ENCODE assay signal across 10 cellular contexts in genomic region chr16:28531777-28532744, GRCh38. TPM values are rescaled to one million over a fixed set of nuclear protein-coding genes. Genes with fewer than 3 reads are reported as not detected.
DNase-seq lines count a peak whose midpoint lies in the region; ATAC-seq and TF ChIP-seq lines count a peak whose summit lies in the region.
"Had no signal": no experiment of that assay in that cellular context is flagged by ENCODE, and none has a peak within 500 bp of the region (broad histone marks: within the 10 kb centered on the region; RNA-seq: fewer than 3 reads in every experiment).

No MANE protein-coding gene starts in this region.

- H3K9me3 ChIP-seq in CD4-positive, alpha-beta memory T cell (ENCODE audit: control insufficient read depth in 1 of 2, low read length in 2 of 2), result no peaks in the 10 kb centered on the region
- no peaks in the 10 kb centered on the region for H3K9me3 ChIP-seq in Panc1 (ENCODE audit: control insufficient read depth, insufficient read depth, low read depth, low read length)

- no peaks in the 10 kb centered on the region for H3K27me3 ChIP-seq in CD4-positive, alpha-beta memory T cell (ENCODE audit: insufficient read depth, low read length)
- no peaks in the 10 kb centered on the region for H3K27me3 ChIP-seq in Panc1 (ENCODE audit: control insufficient read depth, insufficient read depth, low read length)

- H3K36me3 Mint-ChIP-seq in CD4-positive, alpha-beta memory T cell, result peaks cover 4 to 6% of the 10 kb centered on the region in 2 donors

- ATAC-seq in Panc1, result peak; percentile 76
- no peak for ATAC-seq in GM21390 (IDR thresholded peaks at IDR 0.05; ENCODE audit: unreplicated experiment)
- ATAC-seq in GM21723 (IDR thresholded peaks at IDR 0.05; ENCODE audit: unreplicated experiment), result no peak

- no peak overlapping the region for H3K4me3 ChIP-seq in CD4-positive, alpha-beta memory T cell (ENCODE audit: low read length in 2 of 2)
- H3K4me3 ChIP-seq in Panc1 (ENCODE audit: low read depth in 2 of 2, low read length in 2 of 2), result no peak overlapping the region

- in situ Hi-C loops in Panc1 (cut with HindIII; ENCODE audit: low pct_unique_long_range_greater_than_20kb, low sequenced_read_pairs), result no loop called here

- H3K4me3 Mint-ChIP-seq in CD4-positive, alpha-beta memory T cell, result peak overlapping the region in 2 of 8 donors; percentile 5 to 50

- no peak overlapping the region for H3K27ac ChIP-seq in CD4-positive, alpha-beta memory T cell (ENCODE audit: low read depth, low read length)
- H3K27ac ChIP-seq in Panc1 (ENCODE audit: low read length), result no peak overlapping the region

- TF ChIP-seq CTCF in Panc1 (IDR thresholded peaks at IDR 0.05), result no peak

- CTCF ChIA-PET in CD4-positive, alpha-beta memory T cell (lab: Charles Lee; ENCODE audit: partially characterized antibody), result no interaction called here
- CTCF ChIA-PET in Panc1 (lab: Charles Lee), result no interaction called here

- POLR2A ChIA-PET in CD4-positive, alpha-beta memory T cell (lab: Charles Lee; ENCODE audit: partially characterized antibody), result interaction anchor here (0.8 to 3.6 kb wide), 5 partner anchors 9 to 39 kb away, joined by 3 to 122 read pairs (median 4); partner anchors contain the start of genes APOBR and CLN3
- POLR2A ChIA-PET in Panc1 (lab: Charles Lee), result interaction anchor here (0.5 kb wide), 1 partner anchor 86 kb away, joined by 4 read pairs; no protein-coding TSS in a partner anchor

- no TSS peak for BruUV-seq in Panc1 (replicated peaks; lab: Mats Ljungman, UMichigan)

- no peaks in the 10 kb centered on the region for H3K36me3 ChIP-seq in CD4-positive, alpha-beta memory T cell (ENCODE audit: insufficient read depth, low read length)
- no peaks in the 10 kb centered on the region for H3K36me3 ChIP-seq in Panc1 (ENCODE audit: control insufficient read depth, insufficient read depth, low read length)

- H3K4me1 ChIP-seq in CD4-positive, alpha-beta memory T cell (ENCODE audit: insufficient read depth, low read length), result peaks cover 38% of the 10 kb centered on the region
- H3K4me1 ChIP-seq in Panc1 (ENCODE audit: control insufficient read depth, insufficient read depth, low read length), result no peaks in the 10 kb centered on the region

- DNase-seq in CD4-positive, alpha-beta memory T cell, result no peak
- DNase-seq in Panc1 (ENCODE audit: low read depth, low spot score) (no peak), cardiac septum (ENCODE audit: low spot score) (peak; percentile 82), posterior vena cava (ENCODE audit: low spot score) (peak; percentile 95), NCI-H1105 (lab: John Stamatoyannopoulos, UW) (no peak), NOMO-1 (lab: John Stamatoyannopoulos, UW; ENCODE audit: unreplicated experiment in 2 of 2) (no peak)
- DNase-seq: DMS79 treated with DMSO at 0.1 percent for 48 hours had no signal

- H3K9me3 Mint-ChIP-seq in CD4-positive, alpha-beta memory T cell, result peaks cover 0 to 6% (median 0%) of the 10 kb centered on the region in 8 donors

- peaks cover 25 to 45% (median 36%) of the 10 kb centered on the region in 4 donors for H3K4me1 Mint-ChIP-seq in CD4-positive, alpha-beta memory T cell

- H3K27ac Mint-ChIP-seq in CD4-positive, alpha-beta memory T cell, result peak overlapping the region in 5 of 7 donors; percentile 10 to 92 (median 86)

- H3K27me3 Mint-ChIP-seq in CD4-positive, alpha-beta memory T cell, result no peaks in the 10 kb centered on the region

- intact Hi-C loops in CD4-positive, alpha-beta memory T cell (cut with micrococcal nuclease), result no loop called here
- intact Hi-C loops in Panc1 (cut with micrococcal nuclease; ENCODE audit: unreplicated experiment), result no loop called here
- intact Hi-C loops in cardiac septum (cut with DNase I), result no loop called here
- intact Hi-C loops in posterior vena cava (cut with DNase I), result no loop called here

RNA-seq across cellular contexts. Expression of gene NUPR1, which starts 6.7 kb away (rescaled TPM):
- not detected for total RNA-seq in CD4-positive, alpha-beta memory T cell
- polyA plus RNA-seq in CD4-positive, alpha-beta memory T cell, result not detected
- total RNA-seq in Panc1 (2021; ENCODE audit: unreplicated experiment), result 79.7 TPM
- 452 TPM for polyA plus RNA-seq in Panc1 (2012; ENCODE audit: insufficient read length)
- 50.2 TPM for total RNA-seq in cardiac septum
- 100 to 1,000 TPM in 1 of 2 donors, 10 to 100 TPM in 1; 95.3 to 159 TPM for total RNA-seq in posterior vena cava

RNA-seq across cellular contexts. Expression of gene SGF29, which starts 21.7 kb away (rescaled TPM):
- 10 to 100 TPM; 67.5 to 70.0 TPM for total RNA-seq in CD4-positive, alpha-beta memory T cell
- polyA plus RNA-seq in CD4-positive, alpha-beta memory T cell, result 10 to 100 TPM; 53.8 to 86.9 TPM
- total RNA-seq in Panc1 (2021; ENCODE audit: unreplicated experiment) (29.5 TPM), cardiac septum (14.0 TPM), posterior vena cava (10 to 100 TPM; 18.3 to 24.3 TPM)
- polyA plus RNA-seq in Panc1 (2012; ENCODE audit: insufficient read length), result 38.2 TPM

RNA-seq across cellular contexts. Expression of gene IL27, which starts 25.4 kb away (rescaled TPM):
- not detected for total RNA-seq in CD4-positive, alpha-beta memory T cell
- polyA plus RNA-seq in CD4-positive, alpha-beta memory T cell, result not detected
- total RNA-seq in Panc1 (2021; ENCODE audit: unreplicated experiment) (not detected), cardiac septum (not detected), posterior vena cava (not detected)
- not detected for polyA plus RNA-seq in Panc1 (2012; ENCODE audit: insufficient read length)
- total RNA-seq: fibroblast of lung had no signal
- polyA plus RNA-seq: fibroblast of lung had no signal

RNA-seq across cellular contexts. Expression of gene APOBR, which starts 37.6 kb away (rescaled TPM):
- total RNA-seq in CD4-positive, alpha-beta memory T cell, result 1 to 10 TPM; 9.1 to 9.9 TPM
- 1 to 10 TPM in 1 of 2 donors, under 1 TPM in 1; 0.12 to 3.5 TPM for polyA plus RNA-seq in CD4-positive, alpha-beta memory T cell
- total RNA-seq in Panc1 (2021; ENCODE audit: unreplicated experiment), result 0.13 TPM
- 0.13 TPM for polyA plus RNA-seq in Panc1 (2012; ENCODE audit: insufficient read length)
- 0.51 TPM for total RNA-seq in cardiac septum
- total RNA-seq in posterior vena cava, result 1 to 10 TPM; 2.1 to 2.7 TPM
- polyA plus RNA-seq: fibroblast of lung had no signal

RNA-seq across cellular contexts. Expression of gene CLN3, which starts 40.2 kb away (rescaled TPM):
- total RNA-seq in CD4-positive, alpha-beta memory T cell, result 10 to 100 TPM; 62.1 to 63.6 TPM
- 10 to 100 TPM; 16.8 to 33.7 TPM for polyA plus RNA-seq in CD4-positive, alpha-beta memory T cell
- total RNA-seq in Panc1 (2021; ENCODE audit: unreplicated experiment) (60.9 TPM), cardiac septum (9.1 TPM), posterior vena cava (10 to 100 TPM; 15.7 to 22.8 TPM)
- polyA plus RNA-seq in Panc1 (2012; ENCODE audit: insufficient read length), result 82.0 TPM

Comparison
In these comparisons a context has a peak if more than half of its experiments do, and no peak if none do; other contexts are left out.
1. DNase-seq: peak in cardiac septum (single experiment) and posterior vena cava (single experiment); none in CD4-positive, alpha-beta memory T cell (0 of 5), Panc1 (single experiment), NCI-H1105 (single experiment) and NOMO-1 (0 of 2).
2. RNA of gene NUPR1, which starts 6.7 kb away (total RNA-seq): 95.3 to 159 TPM in posterior vena cava, 79.7 TPM in Panc1 (single experiment) and 50.2 TPM in cardiac septum (single experiment); not detected in CD4-positive, alpha-beta memory T cell; every median in the first group is over 10 times any median in the second.